Comparison of ENCODE assay signal across 27 cellular contexts in genomic region chr12:130627175-130627574, GRCh38.
"Had no signal": no experiment of that assay in that cellular context is flagged by ENCODE, and none has a peak within 500 bp of the region (broad histone marks: within the 10 kb centered on the region; RNA-seq: fewer than 3 reads in every experiment).

No MANE protein-coding gene starts in this region.

- H3K27ac ChIP-seq: adrenal gland, body of pancreas, epithelial cell of prostate, esophagus squamous epithelium, gastroesophageal sphincter, heart right ventricle had no signal

- FAIRE-seq: colon, endometrium, endothelial cell of umbilical vein had no signal

- H3K27me3 ChIP-seq: adrenal gland, esophagus squamous epithelium, gastroesophageal sphincter had no signal

- H3K9me3 ChIP-seq: adrenal gland had no signal

- DNase-seq: activated CD4-positive, alpha-beta memory T cell treated with anti-CD3 and anti-CD28 coated beads for 36 hours; activated CD4-positive, alpha-beta T cell treated with anti-CD3 and anti-CD28 coated beads for 36 hours; activated CD4-positive, alpha-beta T cell treated with anti-CD3 and anti-CD28 coated beads, Interleukin-2, amount 10 ng/mL, durations not matched to agents 24 days and 14 days; activated CD4-positive, CD25-positive, alpha-beta regulatory T cell; activated CD4-positive, CD25-positive, alpha-beta regulatory T cell treated with anti-CD3 and anti-CD28 coated beads, Interleukin-2, amount 50 U/mL, for 72 hours; activated CD8-positive, alpha-beta memory T cell treated with anti-CD3 and anti-CD28 coated beads, Interleukin-2, amount 10 ng/mL, durations not matched to agents 7 days and 5 days; activated CD8-positive, alpha-beta memory T cell treated with anti-CD3 and anti-CD28 coated beads, Interleukin-2, amount 50 U/mL, for 4 hours; activated CD8-positive, alpha-beta T cell treated with anti-CD3 and anti-CD28 coated beads, Interleukin-2, amount 10 ng/mL, durations not matched to agents 7 days and 5 days; activated effector memory CD4-positive, alpha-beta T cell treated with anti-CD3 and anti-CD28 coated beads, Interleukin-2, amount 50 U/mL, for 16 hours; activated naive CD4-positive, alpha-beta T cell treated with anti-CD3 and anti-CD28 coated beads for 36 hours; activated naive CD8-positive, alpha-beta T cell treated with anti-CD3 and anti-CD28 coated beads for 36 hours; activated naive CD8-positive, alpha-beta T cell treated with anti-CD3 and anti-CD28 coated beads, Interleukin-2, amount 50 U/mL, for 24 hours; activated T-cell treated with anti-CD3 and anti-CD28 coated beads, Interleukin-2, amount 50 U/mL, for 1 hour; activated T-cell treated with anti-CD3 and anti-CD28 coated beads, Interleukin-2, amount 50 U/mL, for 48 hours; adrenal gland; amygdala; body of pancreas; caudate nucleus; effector CD8-positive, alpha-beta T cell; esophagus squamous epithelium; foreskin melanocyte; heart right ventricle had no signal

- ATAC-seq: activated CD4-positive, alpha-beta T cell treated with anti-CD3 and anti-CD28 coated beads for 36 hours; activated CD8-positive, alpha-beta memory T cell treated with anti-CD3 and anti-CD28 coated beads, Interleukin-2, amount 10 ng/mL, durations not matched to agents 7 days and 5 days; activated CD8-positive, alpha-beta T cell treated with anti-CD3 and anti-CD28 coated beads, Interleukin-2, amount 10 ng/mL, durations not matched to agents 7 days and 5 days; activated naive CD8-positive, alpha-beta T cell treated with anti-CD3 and anti-CD28 coated beads, Interleukin-2, amount 50 U/mL, for 24 hours; body of pancreas; gastroesophageal sphincter; heart right ventricle had no signal

- H3K4me3 ChIP-seq: adrenal gland, body of pancreas, esophagus squamous epithelium, gastroesophageal sphincter, heart right ventricle had no signal

- H3K4me1 ChIP-seq: adrenal gland, body of pancreas, esophagus squamous epithelium, gastroesophageal sphincter, heart right ventricle had no signal

- H3K36me3 ChIP-seq: adrenal gland, esophagus squamous epithelium, gastroesophageal sphincter, heart right ventricle had no signal
